Comparison of ENCODE assay signal across 17 cellular contexts in the genomic region with DNA sequence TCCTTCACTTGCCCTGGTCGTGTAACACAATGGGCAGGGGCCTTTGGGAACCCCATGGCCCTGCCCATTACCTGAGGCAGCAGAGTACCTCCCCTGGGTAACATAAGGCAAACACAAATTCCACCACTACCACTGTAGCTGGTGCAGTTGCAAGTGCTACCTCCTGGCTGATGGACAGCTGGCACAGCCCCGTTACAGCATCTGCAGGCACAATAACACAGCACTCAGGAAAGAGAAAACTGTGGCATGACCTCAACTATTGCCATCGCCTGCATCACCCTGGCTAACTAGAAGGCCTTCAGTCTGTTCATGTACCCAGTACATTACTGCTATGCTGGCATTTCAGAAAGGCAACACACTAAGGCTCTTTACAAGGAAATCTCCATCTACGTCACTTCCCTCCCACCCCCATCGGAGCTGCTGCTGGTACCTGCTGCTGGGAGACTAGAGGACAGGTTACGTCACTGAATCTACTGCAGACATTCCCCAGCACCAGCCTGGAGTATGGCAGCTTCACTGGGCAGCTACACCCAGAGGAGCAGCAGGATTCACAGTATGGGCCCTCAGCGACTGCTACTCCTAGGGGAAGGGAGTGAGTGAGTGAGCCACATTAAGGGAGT. TPM values are rescaled to one million over a fixed set of nuclear protein-coding genes. Genes with fewer than 3 reads are reported as not detected.
DNase-seq lines count a peak whose midpoint lies in the region; ATAC-seq, FAIRE-seq and TF ChIP-seq lines count a peak whose summit lies in the region.
"Had no signal": no experiment of that assay in that cellular context is flagged by ENCODE, and none has a peak within 500 bp of the region (broad histone marks: within the 10 kb centered on the region; RNA-seq: fewer than 3 reads in every experiment).

No MANE protein-coding gene starts in this region.

- no peak overlapping the region for H2BK12ac ChIP-seq in neuronal stem cell (ENCODE audit: low read length)

- H2BK5ac ChIP-seq in neuronal stem cell (ENCODE audit: low read length) = no peak overlapping the region

- H3K4ac ChIP-seq in neuronal stem cell (ENCODE audit: low read length) = no peak overlapping the region

- H2BK120ac ChIP-seq in neuronal stem cell (ENCODE audit: low read depth, low read length) = no peak overlapping the region

- H3K27me3 Mint-ChIP-seq in activated CD8-positive, alpha-beta T cell treated with anti-CD3 and anti-CD28 coated beads for 36 hours = no peaks in the 10 kb centered on the region

- no peaks in the 10 kb centered on the region for H3K9me3 ChIP-seq in right cardiac atrium (ENCODE audit: control insufficient read depth, low read length)
- H3K9me3 ChIP-seq in neuronal stem cell (replicated peaks in 1 of 2; ENCODE audit: control insufficient read depth in 2 of 2, insufficient read depth in 1 of 2, low read depth in 1 of 2, low read length in 2 of 2) = peaks cover 23 to 43% of the 10 kb centered on the region in 2 donors
- peaks cover 0 to 3% of the 10 kb centered on the region in 2 donors for H3K9me3 ChIP-seq in left lung

- H3K4me1 Mint-ChIP-seq in activated CD8-positive, alpha-beta T cell treated with anti-CD3 and anti-CD28 coated beads for 36 hours (ENCODE audit: low read depth) = peaks cover 12% of the 10 kb centered on the region

- H3K9ac ChIP-seq in neuronal stem cell (ENCODE audit: low read depth, low read length, poor library complexity) = no peak overlapping the region
- H3K9ac ChIP-seq: BLaER1 had no signal

- no peak for TF ChIP-seq POLR2A in H54 (IDR thresholded peaks at IDR 0.05; ENCODE audit: low read depth, low read length)

- H3K4me3 Mint-ChIP-seq in activated CD8-positive, alpha-beta T cell treated with anti-CD3 and anti-CD28 coated beads for 36 hours = no peak overlapping the region
- H3K4me3 Mint-ChIP-seq: CD8-positive, alpha-beta T cell had no signal

- intact Hi-C loops in left ventricle myocardium superior (cut with micrococcal nuclease) = no loop called here
- intact Hi-C loops in right cardiac atrium (cut with DNase I) = no loop called here
- intact Hi-C loops in activated CD8-positive, alpha-beta T cell treated with anti-CD3 and anti-CD28 coated beads for 36 hours (cut with micrococcal nuclease) = no loop called here
- intact Hi-C loops in left lung (cut with DNase I) = no loop called here

- no peak overlapping the region for H3K14ac ChIP-seq in neuronal stem cell (ENCODE audit: low read length)

- H3K4me1 ChIP-seq in right cardiac atrium (ENCODE audit: control insufficient read depth, insufficient read depth, low read length) = peaks cover 2% of the 10 kb centered on the region
- H3K4me1 ChIP-seq in neuronal stem cell (ENCODE audit: control insufficient read depth in 2 of 2, insufficient read depth in 1 of 2, low read depth in 1 of 2, low read length in 2 of 2) = no peaks in the 10 kb centered on the region
- peaks cover 0 to 20% of the 10 kb centered on the region in 2 donors for H3K4me1 ChIP-seq in left lung

- H3K4me2 ChIP-seq in neuronal stem cell (ENCODE audit: insufficient read depth, low read length, poor library complexity, severe bottlenecking) = no peak overlapping the region
- H3K4me2 ChIP-seq: BLaER1 had no signal

- 92% methylated on average over 7 of the region's 7 CpGs for WGBS in right cardiac atrium
- no CpG with 5 or more reads among the region's 7 CpGs for WGBS in neuronal stem cell (ENCODE audit: extremely low coverage in 2 of 2, insufficient read length in 2 of 2, insufficient replicate concordance in 1 of 2), 2 donors

- FAIRE-seq in H54 (lab: Jason Lieb, UNC) = no peak

- H2AK5ac ChIP-seq in neuronal stem cell (ENCODE audit: low read depth, low read length) = no peak overlapping the region

- no peak overlapping the region for H2AFZ ChIP-seq in neuronal stem cell (ENCODE audit: low read length)

- ATAC-seq in left ventricle myocardium superior = peak; percentile 63
- no peak for ATAC-seq in right cardiac atrium
- ATAC-seq in activated CD8-positive, alpha-beta T cell treated with anti-CD3 and anti-CD28 coated beads for 36 hours = no peak
- ATAC-seq in left lung = no peak
- ATAC-seq: CD8-positive, alpha-beta T cell had no signal

- H3K27me3 ChIP-seq in right cardiac atrium (ENCODE audit: control insufficient read depth, insufficient read depth) = no peaks in the 10 kb centered on the region
- no peaks in the 10 kb centered on the region for H3K27me3 ChIP-seq in neuronal stem cell (ENCODE audit: control insufficient read depth in 3 of 3, insufficient read depth in 3 of 3, low read depth in 1 of 3, low read length in 3 of 3)
- no peaks in the 10 kb centered on the region for H3K27me3 ChIP-seq in left lung
- H3K27me3 ChIP-seq: BLaER1 had no signal

- peaks cover 11 to 31% of the 10 kb centered on the region in 2 donors for H3K36me3 ChIP-seq in neuronal stem cell (replicated peaks in 1 of 2; ENCODE audit: control insufficient read depth in 2 of 2, insufficient read depth in 2 of 2, low read length in 2 of 2)
- H3K36me3 ChIP-seq in left lung = peaks cover 0 to 8% of the 10 kb centered on the region in 2 donors

- H3K36me3 Mint-ChIP-seq in activated CD8-positive, alpha-beta T cell treated with anti-CD3 and anti-CD28 coated beads for 36 hours (ENCODE audit: low read depth) = peaks cover 32% of the 10 kb centered on the region

- H3K18ac ChIP-seq in neuronal stem cell (ENCODE audit: low read length) = no peak overlapping the region

- peak overlapping the region; percentile 24 for H4K91ac ChIP-seq in neuronal stem cell (ENCODE audit: low read depth, low read length, poor library complexity)

- H2BK15ac ChIP-seq in neuronal stem cell (ENCODE audit: low read length) = no peak overlapping the region

- TF ChIP-seq CTCF in activated CD8-positive, alpha-beta T cell treated with anti-CD3 and anti-CD28 coated beads for 36 hours (IDR thresholded peaks at IDR 0.05) = no peak
- no peak for TF ChIP-seq CTCF in left lung (IDR thresholded peaks at IDR 0.05)

- H3K27ac ChIP-seq in right cardiac atrium (ENCODE audit: low read length) = no peak overlapping the region
- H3K27ac ChIP-seq in caudate nucleus (ENCODE audit: low read depth, low read length) = no peak overlapping the region
- H3K27ac ChIP-seq in neuronal stem cell (replicated peaks; ENCODE audit: low read length) = no peak overlapping the region
- H3K27ac ChIP-seq in left lung = no peak overlapping the region
- H3K27ac ChIP-seq: BLaER1, HL-60 had no signal

- H3K23ac ChIP-seq in neuronal stem cell (ENCODE audit: low read depth, low read length, poor library complexity) = no peak overlapping the region

- no peak overlapping the region for H4K8ac ChIP-seq in neuronal stem cell (ENCODE audit: low read depth, low read length)

- H3K79me1 ChIP-seq in neuronal stem cell (ENCODE audit: low read depth, low read length) = peaks cover 4% of the 10 kb centered on the region

- H3K27ac Mint-ChIP-seq in activated CD8-positive, alpha-beta T cell treated with anti-CD3 and anti-CD28 coated beads for 36 hours = no peak overlapping the region
- H3K27ac Mint-ChIP-seq: CD8-positive, alpha-beta T cell had no signal

- CTCF ChIA-PET in activated CD8-positive, alpha-beta T cell treated with anti-CD3 and anti-CD28 coated beads for 36 hours (lab: Charles Lee) = no interaction called here

- POLR2A ChIA-PET in activated CD8-positive, alpha-beta T cell treated with anti-CD3 and anti-CD28 coated beads for 36 hours (lab: Charles Lee) = no interaction called here

- peaks cover 14% of the 10 kb centered on the region for H3K9me3 Mint-ChIP-seq in activated CD8-positive, alpha-beta T cell treated with anti-CD3 and anti-CD28 coated beads for 36 hours

- DNase-seq in left ventricle myocardium superior (no peak), right cardiac atrium (no peak), caudate nucleus (lab: John Stamatoyannopoulos, UW) (peak in 36 of 61 donors; percentile 6 to 76 (median 28)), neuronal stem cell (ENCODE audit: low spot score) (no peak), putamen (ENCODE audit: low spot score) (peak; percentile 58), H54 (ENCODE audit: insufficient read length, low spot score) (no peak), left lung (no peak)
- DNase-seq in activated CD8-positive, alpha-beta T cell treated with anti-CD3 and anti-CD28 coated beads for 36 hours = no peak
- DNase-seq: 8988T; Calu3; CD8-positive, alpha-beta T cell; DMS79 treated with DMSO at 0.1 percent for 48 hours; GF-D8; HCEC 1CT had no signal

- H3K4me3 ChIP-seq in right cardiac atrium (ENCODE audit: low read length) (no peak overlapping the region), neuronal stem cell (ENCODE audit: low read length in 2 of 2) (no peak overlapping the region), left lung (no peak overlapping the region)
- H3K4me3 ChIP-seq: BLaER1 had no signal

RNA-seq across cellular contexts. Expression of a gene that starts 39.4 kb away (rescaled TPM):
- total RNA-seq in left ventricle myocardium superior (14.3 TPM), right cardiac atrium (10 to 100 TPM; 18.6 to 20.6 (median 19.8) TPM), left lung (10 to 100 TPM; 34.7 to 36.4 TPM)
- 8.9 TPM for polyA plus RNA-seq in right cardiac atrium
- polyA plus RNA-seq in neuronal stem cell (2013, experiment 1 of 2) = 45.0 TPM
- 43.7 TPM for polyA plus RNA-seq in neuronal stem cell (2013, experiment 2 of 2)
- 1 to 10 TPM; 7.2 to 8.9 TPM for total RNA-seq in activated CD8-positive, alpha-beta T cell treated with anti-CD3 and anti-CD28 coated beads for 36 hours

RNA-seq across cellular contexts. Expression of a gene that starts 39.6 kb away (rescaled TPM):
- total RNA-seq in left ventricle myocardium superior (0.10 TPM), right cardiac atrium (under 1 TPM; 0.15 to 0.37 (median 0.18) TPM), left lung (under 1 TPM; 0.38 to 0.39 TPM)
- 0.07 TPM for polyA plus RNA-seq in right cardiac atrium
- 3.0 TPM for polyA plus RNA-seq in neuronal stem cell (2013, experiment 1 of 2)
- 3.2 TPM for polyA plus RNA-seq in neuronal stem cell (2013, experiment 2 of 2)
- under 1 TPM; 0.27 to 0.47 TPM for total RNA-seq in activated CD8-positive, alpha-beta T cell treated with anti-CD3 and anti-CD28 coated beads for 36 hours
- polyA plus RNA-seq: AG04450 had no signal

Comparison
In these comparisons a context has a peak if more than half of its experiments do, and no peak if none do; other contexts are left out.
1. DNase-seq: peak in caudate nucleus (36 of 61) and putamen (single experiment); none in left ventricle myocardium superior (single experiment), right cardiac atrium (0 of 3), neuronal stem cell (single experiment), H54 (single experiment), activated CD8-positive, alpha-beta T cell treated with anti-CD3 and anti-CD28 coated beads for 36 hours (single experiment) and left lung (0 of 2).